ENCODE assay signal across 17 cellular contexts in genomic region chr16:86519007-86519648, GRCh38. TPM values are rescaled to one million over a fixed set of nuclear protein-coding genes. Genes with fewer than 3 reads are reported as not detected.
DNase-seq lines count a peak whose midpoint lies in the region; ATAC-seq and TF ChIP-seq lines count a peak whose summit lies in the region.
"Had no signal": no experiment of that assay in that cellular context is flagged by ENCODE, and none has a peak within 500 bp of the region (broad histone marks: within the 10 kb centered on the region; RNA-seq: fewer than 3 reads in every experiment).

No MANE protein-coding gene starts in this region.

- no peak overlapping the region for H2AFZ ChIP-seq in mesenchymal stem cell (ENCODE audit: low read depth, low read length)

- no peak overlapping the region for H2BK5ac ChIP-seq in mesenchymal stem cell (ENCODE audit: low read depth, low read length, poor library complexity, severe bottlenecking)

- H3K18ac ChIP-seq in mesenchymal stem cell (ENCODE audit: low read depth in 1 of 2, low read length in 2 of 2) = peak overlapping the region; percentile 79 to 99

- no peak overlapping the region for H3K4me2 ChIP-seq in mesenchymal stem cell (ENCODE audit: low read length, poor library complexity, severe bottlenecking)

- H2BK120ac ChIP-seq in mesenchymal stem cell (ENCODE audit: low read depth, low read length) = peak overlapping the region; percentile 21

- peak overlapping the region in 1 of 2 experiments; percentile 98 for H2BK12ac ChIP-seq in mesenchymal stem cell (ENCODE audit: low read length in 2 of 2)

- peaks cover 84% of the 10 kb centered on the region for H3K27me3 Mint-ChIP-seq in T-helper 17 cell
- peaks cover 25% of the 10 kb centered on the region for H3K27me3 Mint-ChIP-seq in Caco-2 (ENCODE audit: insufficient read depth, unreplicated experiment)

- no peaks in the 10 kb centered on the region for H3K36me3 ChIP-seq in mesenchymal stem cell (ENCODE audit: control insufficient read depth in 1 of 2, insufficient read depth in 2 of 2, low read depth in 1 of 2, low read length in 2 of 2)
- no peaks in the 10 kb centered on the region for H3K36me3 ChIP-seq in Caco-2 (ENCODE audit: control insufficient read depth, insufficient read depth, low read length)
- H3K36me3 ChIP-seq: ascending aorta, ovary had no signal

- H3K36me3 Mint-ChIP-seq in T-helper 17 cell (ENCODE audit: low read depth) = no peaks in the 10 kb centered on the region
- no peaks in the 10 kb centered on the region for H3K36me3 Mint-ChIP-seq in Caco-2 (ENCODE audit: insufficient read depth, unreplicated experiment)
- H3K36me3 Mint-ChIP-seq: activated naive CD4-positive, alpha-beta T cell treated with anti-CD3 and anti-CD28 coated beads, Interleukin-2, amount 50 U/mL, for 72 hours had no signal

- no peak for DNase-seq in AG04450 (ENCODE audit: low read depth, low spot score)
- no peak for DNase-seq in T-helper 17 cell
- peak; percentile 66 for DNase-seq in mesenchymal stem cell
- DNase-seq in Caco-2 = no peak
- no peak for DNase-seq in GM03348 (ENCODE audit: low spot score)
- DNase-seq: activated CD4-positive, alpha-beta T cell treated with anti-CD3 and anti-CD28 coated beads for 1 hour; HCEC 1CT; naive thymus-derived CD4-positive, alpha-beta T cell; ovary; RPMI8226; stimulated activated CD4-positive, alpha-beta T cell treated with anti-CD3 and anti-CD28 coated beads, Interleukin-15, amount 100 ng/mL, for 24 hours had no signal

- H2AK5ac ChIP-seq in mesenchymal stem cell (ENCODE audit: low read length, severe bottlenecking) = no peak overlapping the region

- H3K9me3 ChIP-seq in AG04450 (ENCODE audit: control insufficient read depth, insufficient read depth, low read length) (peaks cover 9% of the 10 kb centered on the region; the same call in 1 of the 2 replicates), T-helper 17 cell (ENCODE audit: control insufficient read depth, low read length, poor library complexity, severe bottlenecking) (no peaks in the 10 kb centered on the region), mesenchymal stem cell (ENCODE audit: control insufficient read depth, low read length) (no peaks in the 10 kb centered on the region), Caco-2 (no peaks in the 10 kb centered on the region)
- H3K9me3 ChIP-seq: A549, ascending aorta, ovary had no signal

- H3K4me1 ChIP-seq in mesenchymal stem cell (ENCODE audit: control insufficient read depth, insufficient read depth, low read depth, low read length) = peaks cover 15% of the 10 kb centered on the region
- H3K4me1 ChIP-seq in Caco-2 = no peaks in the 10 kb centered on the region
- H3K4me1 ChIP-seq: A549 had no signal

- intact Hi-C loops in Caco-2 (cut with micrococcal nuclease; ENCODE audit: unreplicated experiment) = loop anchor here (5.0 kb wide), 1 partner anchor 702 kb away; no protein-coding TSS in a partner anchor

- H3K27ac ChIP-seq in AG04450 (ENCODE audit: low read depth, low read length) (peak overlapping the region; percentile 21), mesenchymal stem cell (ENCODE audit: low read length, poor library complexity, severe bottlenecking) (no peak overlapping the region)
- H3K27ac ChIP-seq: A549, ascending aorta, epithelial cell of prostate, ovary had no signal

- H3K14ac ChIP-seq in mesenchymal stem cell (ENCODE audit: low read length in 2 of 2) = peak overlapping the region in 1 of 2 experiments; percentile 98

- TF ChIP-seq CTCF in AG04450 (IDR thresholded peaks at IDR 0.05; ENCODE audit: low read depth, low read length) = no peak
- TF ChIP-seq CTCF in Caco-2 (IDR thresholded peaks at IDR 0.05; ENCODE audit: insufficient read depth in 1 of 2, low read depth in 1 of 2, low read length in 1 of 2, severe bottlenecking in 1 of 2, unreplicated experiment in 1 of 2) = no peak

- POLR2A ChIA-PET in AG04450 (lab: Yijun Ruan, JAX) = interaction anchor here (0.7 to 1.3 kb wide), 2 partner anchors 9 to 16 kb away, joined by 3 to 5 read pairs; partner anchors contain the start of gene FOXF1
- POLR2A ChIA-PET in Caco-2 (lab: Charles Lee) = no interaction called here

- H3K4ac ChIP-seq in mesenchymal stem cell (ENCODE audit: low read depth in 1 of 2, low read length in 2 of 2) = peak overlapping the region; percentile 55 to 88

- ATAC-seq in T-helper 17 cell (no peak), HG03457 (IDR thresholded peaks at IDR 0.05; ENCODE audit: unreplicated experiment) (no peak)

- peaks cover 4% of the 10 kb centered on the region for H3K4me1 Mint-ChIP-seq in T-helper 17 cell
- H3K4me1 Mint-ChIP-seq in Caco-2 (ENCODE audit: low read depth, unreplicated experiment) = no peaks in the 10 kb centered on the region

- peak overlapping the region in 1 of 2 experiments; percentile 87 for H3K23ac ChIP-seq in mesenchymal stem cell (ENCODE audit: low read length in 2 of 2)

- H3K4me3 Mint-ChIP-seq in T-helper 17 cell (peak overlapping the region; percentile 73), Caco-2 (ENCODE audit: unreplicated experiment) (no peak overlapping the region)

- no TSS peak for BruUV-seq in Caco-2 (replicated peaks; lab: Mats Ljungman, UMichigan)

- no peak overlapping the region for H3K9ac ChIP-seq in mesenchymal stem cell (ENCODE audit: low read length)

- H3K27ac Mint-ChIP-seq in T-helper 17 cell (peak overlapping the region; percentile 53), Caco-2 (ENCODE audit: unreplicated experiment) (no peak overlapping the region)
- H3K27ac Mint-ChIP-seq: activated naive CD4-positive, alpha-beta T cell treated with anti-CD3 and anti-CD28 coated beads, Interleukin-2, amount 50 U/mL, for 72 hours had no signal

- CTCF ChIA-PET in AG04450 (lab: Charles Lee) = interaction anchor here (0.6 to 3.3 kb wide), 17 partner anchors 16 to 699 kb away, joined by 3 to 36 read pairs (median 4); no protein-coding TSS in a partner anchor
- CTCF ChIA-PET in Caco-2 (lab: Charles Lee) = interaction anchor here (1.0 to 2.1 kb wide), 3 partner anchors 178 to 436 kb away, joined by 3 to 5 read pairs (median 4); no protein-coding TSS in a partner anchor

- H3K4me3 ChIP-seq in AG04450 (ENCODE audit: low read depth, low read length) = no peak overlapping the region
- H3K4me3 ChIP-seq in mesenchymal stem cell (ENCODE audit: insufficient read depth in 1 of 2, low read depth in 1 of 2, low read length in 2 of 2) = no peak overlapping the region
- no peak overlapping the region for H3K4me3 ChIP-seq in Caco-2 (ENCODE audit: low read depth, low read length)
- H3K4me3 ChIP-seq: ovary had no signal

- H3K79me1 ChIP-seq in mesenchymal stem cell (replicated peaks; ENCODE audit: low read length, poor library complexity, severe bottlenecking) = no peaks in the 10 kb centered on the region

- H4K8ac ChIP-seq in mesenchymal stem cell (ENCODE audit: low read length) = peak overlapping the region; percentile 74

- 77% methylated on average over 16 of the region's 16 CpGs for WGBS in mesenchymal stem cell

- peak overlapping the region; percentile 95 for H4K91ac ChIP-seq in mesenchymal stem cell (ENCODE audit: low read length)

- no peaks in the 10 kb centered on the region for H3K27me3 ChIP-seq in AG04450 (ENCODE audit: control insufficient read depth, insufficient read depth, low read length)
- peaks cover 78 to 91% of the 10 kb centered on the region in 2 experiments for H3K27me3 ChIP-seq in mesenchymal stem cell (ENCODE audit: control insufficient read depth in 1 of 2, insufficient read depth in 1 of 2, low read length in 2 of 2)
- peaks cover 1% of the 10 kb centered on the region; the same call in 1 of the 2 replicates for H3K27me3 ChIP-seq in Caco-2 (replicated peaks; ENCODE audit: control insufficient read depth, insufficient read depth, low read length)
- H3K27me3 ChIP-seq: ovary had no signal

- no peak overlapping the region for H2BK15ac ChIP-seq in mesenchymal stem cell (ENCODE audit: low read depth, poor library complexity, severe bottlenecking)

- H3K9me3 Mint-ChIP-seq in Caco-2 (ENCODE audit: unreplicated experiment) = no peaks in the 10 kb centered on the region
- H3K9me3 Mint-ChIP-seq: activated naive CD4-positive, alpha-beta T cell treated with anti-CD3 and anti-CD28 coated beads, Interleukin-2, amount 50 U/mL, for 72 hours had no signal

RNA-seq across cellular contexts. Expression of gene FOXF1, which starts 8.8 kb away (rescaled TPM):
- 61.0 and 65.1 TPM in 2 replicates for polyA plus RNA-seq in AG04450 (2011; rRNA removed)
- polyA minus RNA-seq in AG04450 (2011; rRNA and poly(A)+ RNA removed) = 56.9 and 66.0 TPM in 2 replicates
- not detected for total RNA-seq in T-helper 17 cell
- 145 TPM for polyA plus RNA-seq in mesenchymal stem cell (2013, experiment 1 of 2)
- 149 TPM for polyA plus RNA-seq in mesenchymal stem cell (2013, experiment 2 of 2)
- 0.09 TPM in 1 of 2 replicates, not detected in the other for total RNA-seq in Caco-2 (2022)
- total RNA-seq: activated naive CD4-positive, alpha-beta T cell treated with anti-CD3 and anti-CD28 coated beads, Interleukin-2, amount 50 U/mL, for 72 hours; naive thymus-derived CD4-positive, alpha-beta T cell had no signal
- polyA plus RNA-seq: A549; keratinocyte; naive thymus-derived CD4-positive, alpha-beta T cell had no signal

RNA-seq across cellular contexts. Expression of gene MTHFSD, which starts 35.9 kb away (rescaled TPM):
- polyA plus RNA-seq in AG04450 (2011; rRNA removed) = 15.6 and 16.7 TPM in 2 replicates
- 22.9 and 23.5 TPM in 2 replicates for polyA minus RNA-seq in AG04450 (2011; rRNA and poly(A)+ RNA removed)
- total RNA-seq in T-helper 17 cell (10 to 100 TPM; 10.8 to 13.1 TPM), Caco-2 (2022) (30.5 and 33.0 TPM in 2 replicates)
- 8.3 TPM for polyA plus RNA-seq in mesenchymal stem cell (2013, experiment 1 of 2)
- polyA plus RNA-seq in mesenchymal stem cell (2013, experiment 2 of 2) = 6.8 TPM

RNA-seq across cellular contexts. Expression of gene FOXC2, which starts 47.5 kb away (rescaled TPM):
- polyA plus RNA-seq in AG04450 (2011; rRNA removed) = 0.79 and 1.6 TPM in 2 replicates
- polyA minus RNA-seq in AG04450 (2011; rRNA and poly(A)+ RNA removed) = 1.1 and 2.0 TPM in 2 replicates
- total RNA-seq in T-helper 17 cell = not detected
- 2.7 TPM for polyA plus RNA-seq in mesenchymal stem cell (2013, experiment 1 of 2)
- polyA plus RNA-seq in mesenchymal stem cell (2013, experiment 2 of 2) = 2.8 TPM
- total RNA-seq in Caco-2 (2022) = not detected in 2 replicates
- total RNA-seq: activated naive CD4-positive, alpha-beta T cell treated with anti-CD3 and anti-CD28 coated beads, Interleukin-2, amount 50 U/mL, for 72 hours; naive thymus-derived CD4-positive, alpha-beta T cell had no signal
- polyA plus RNA-seq: keratinocyte; naive thymus-derived CD4-positive, alpha-beta T cell had no signal

RNA-seq across cellular contexts. Expression of gene FOXL1, which starts 59.2 kb away (rescaled TPM):
- polyA plus RNA-seq in AG04450 (2011; rRNA removed) = 41.1 and 41.9 TPM in 2 replicates
- polyA minus RNA-seq in AG04450 (2011; rRNA and poly(A)+ RNA removed) = 29.7 and 30.4 TPM in 2 replicates
- total RNA-seq in T-helper 17 cell = under 1 TPM in 1 of 2 donors, not detected in 1; 0.13 TPM
- 10.5 TPM for polyA plus RNA-seq in mesenchymal stem cell (2013, experiment 1 of 2)
- 11.8 TPM for polyA plus RNA-seq in mesenchymal stem cell (2013, experiment 2 of 2)
- total RNA-seq in Caco-2 (2022) = 0.11 TPM in 1 of 2 replicates, not detected in the other
- total RNA-seq: activated naive CD4-positive, alpha-beta T cell treated with anti-CD3 and anti-CD28 coated beads, Interleukin-2, amount 50 U/mL, for 72 hours; naive thymus-derived CD4-positive, alpha-beta T cell had no signal
- polyA plus RNA-seq: naive thymus-derived CD4-positive, alpha-beta T cell had no signal
